ENCODE assay signal across 31 cellular contexts in the genomic region with DNA sequence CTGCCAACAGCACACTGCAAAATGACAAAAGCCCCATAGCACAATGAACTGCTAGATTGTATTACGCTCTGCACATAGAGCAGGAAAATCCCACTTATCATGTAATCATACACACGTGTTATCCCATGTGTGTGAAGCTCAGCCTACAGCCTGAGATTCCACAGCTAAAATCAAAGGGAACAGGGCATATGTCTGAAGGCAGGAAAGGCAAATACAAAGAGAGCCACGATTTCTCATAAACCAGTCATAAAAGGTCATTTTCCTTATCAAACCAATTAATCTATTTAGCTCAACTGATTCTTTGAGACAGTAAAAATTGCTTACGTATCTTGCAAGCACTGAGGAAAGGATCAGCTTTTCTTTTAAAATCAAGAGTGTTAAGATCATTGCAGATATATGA.
DNase-seq lines count a peak whose midpoint lies in the region; TF ChIP-seq lines count a peak whose summit lies in the region.
"Had no signal": no experiment of that assay in that cellular context is flagged by ENCODE, and none has a peak within 500 bp of the region (broad histone marks: within the 10 kb centered on the region; RNA-seq: fewer than 3 reads in every experiment).

No MANE protein-coding gene starts in this region.

- TF ChIP-seq CTCF in SK-N-SH (IDR thresholded peaks at IDR 0.05), result no peak
- TF ChIP-seq CTCF in osteoblast (IDR thresholded peaks at IDR 0.05; ENCODE audit: extremely low read depth, low read depth, low read length), result no peak

- no peak overlapping the region for H3K9ac ChIP-seq in SK-N-SH
- H3K9ac ChIP-seq: BLaER1 had no signal

- DNase-seq in COLO829 (ENCODE audit: low spot score) (peak; percentile 10), HT-29 (ENCODE audit: low spot score) (peak; percentile 64), SK-N-SH (peak; percentile 73), osteoblast (ENCODE audit: insufficient read length, low spot score, missing footprints) (no peak), SJCRH30 (no peak), mesenteric fat pad (ENCODE audit: low spot score) (no peak)
- no peak for DNase-seq in activated CD8-positive, alpha-beta memory T cell treated with anti-CD3 and anti-CD28 coated beads, Interleukin-2, amount 50 U/mL, for 4 hours
- DNase-seq: activated CD4-positive, alpha-beta T cell treated with anti-CD3 and anti-CD28 coated beads, Interleukin-2, amount 50 U/mL, for 4 hours; activated CD8-positive, alpha-beta memory T cell treated with anti-CD3 and anti-CD28 coated beads, Interleukin-2, amount 10 ng/mL, durations not matched to agents 7 days and 5 days; activated gamma-delta T cell treated with Interleukin-2 at 50 U/mL for 16 hours; activated naive CD8-positive, alpha-beta T cell treated with anti-CD3 and anti-CD28 coated beads, Interleukin-2, amount 10 ng/mL, durations not matched to agents 7 days and 5 days; activated T-cell treated with anti-CD3 and anti-CD28 coated beads, Interleukin-2, amount 50 U/mL, for 48 hours; colonic mucosa; effector CD4-positive, alpha-beta T cell; H7; immature natural killer cell; mammary epithelial cell; MV-4-11; NCI-H146; NCI-H2227 treated with DMSO at 0.1 percent for 48 hours; NCI-H774; posterior cingulate gyrus; right cardiac atrium; RPMI8226; spleen; stimulated activated CD4-positive, alpha-beta T cell treated with anti-CD3 and anti-CD28 coated beads, Interleukin-2, amount 100 ng/mL, for 24 hours; stomach; thyroid gland had no signal

- TF ChIP-seq EP300 in SK-N-SH (IDR thresholded peaks at IDR 0.05; ENCODE audit: borderline replicate concordance in 1 of 2, low read depth in 1 of 2, low read length in 1 of 2), result no peak

- H2AFZ ChIP-seq in SK-N-SH (ENCODE audit: low read depth), result peak overlapping the region; percentile 56; the same call in 1 of the 2 replicates
- H2AFZ ChIP-seq in osteoblast (ENCODE audit: low read length), result peak overlapping the region; percentile 23

- peaks cover 5% of the 10 kb centered on the region for H3F3A ChIP-seq in SK-N-SH (replicated peaks; ENCODE audit: insufficient read depth)

- H3K79me2 ChIP-seq in SK-N-SH (ENCODE audit: insufficient read depth), result no peaks in the 10 kb centered on the region
- no peaks in the 10 kb centered on the region for H3K79me2 ChIP-seq in osteoblast (ENCODE audit: insufficient read depth, low read length)

- H3K36me3 ChIP-seq in SK-N-SH (replicated peaks in 1 of 2; ENCODE audit: control insufficient read depth in 1 of 2, insufficient read depth in 2 of 2, low read length in 1 of 2), result no peaks in the 10 kb centered on the region
- no peaks in the 10 kb centered on the region for H3K36me3 ChIP-seq in osteoblast (ENCODE audit: insufficient read depth, low read length)
- H3K36me3 ChIP-seq in SJCRH30, result no peaks in the 10 kb centered on the region
- H3K36me3 ChIP-seq: BLaER1, colonic mucosa, SJSA1, spleen, stomach, thyroid gland, vagina had no signal

- POLR2A ChIA-PET in SK-N-SH (lab: Yijun Ruan, JAX), result no interaction called here

- H4K20me1 ChIP-seq in SK-N-SH (ENCODE audit: insufficient read depth) (no peaks in the 10 kb centered on the region), osteoblast (ENCODE audit: insufficient read depth, low read length) (no peaks in the 10 kb centered on the region)
- H4K20me1 ChIP-seq: BLaER1 had no signal

- no peaks in the 10 kb centered on the region for H3K9me2 ChIP-seq in SK-N-SH

- H3K27me3 ChIP-seq in SK-N-SH (ENCODE audit: insufficient read depth) (no peaks in the 10 kb centered on the region), osteoblast (ENCODE audit: insufficient read depth, low read length) (no peaks in the 10 kb centered on the region), SJCRH30 (no peaks in the 10 kb centered on the region)
- H3K27me3 ChIP-seq: BLaER1, colonic mucosa, SJSA1, spleen, stomach, thyroid gland, vagina had no signal

- TF ChIP-seq RAD21 in SK-N-SH (IDR thresholded peaks at IDR 0.05; ENCODE audit: low read length), result peak; percentile 5; the same call in 1 of the 2 replicates

- WGBS in SK-N-SH (ENCODE audit: low lambda C conversion rate), result 32% methylated on average over 4 of the region's 4 CpGs

- H3K27ac ChIP-seq in SK-N-SH (ENCODE audit: low read depth in 2 of 2, low read length in 1 of 2) (peak overlapping the region in 1 of 2 experiments; percentile 58; a peak in 2 of 4 replicates), osteoblast (ENCODE audit: low read depth, low read length) (no peak overlapping the region), SJCRH30 (no peak overlapping the region)
- H3K27ac ChIP-seq: BLaER1, colonic mucosa, SJSA1, spleen, stomach, thyroid gland, vagina had no signal

- H3K9me3 ChIP-seq in SK-N-SH (no peaks in the 10 kb centered on the region), osteoblast (ENCODE audit: low read depth, low read length) (no peaks in the 10 kb centered on the region), SJCRH30 (replicated peaks) (no peaks in the 10 kb centered on the region)
- H3K9me3 ChIP-seq: colonic mucosa, SJSA1, spleen, stomach, thyroid gland, vagina had no signal

- H3K4me3 ChIP-seq in SK-N-SH (ENCODE audit: low read depth in 2 of 2, low read length in 1 of 2) (no peak overlapping the region), osteoblast (ENCODE audit: insufficient read depth, low read length) (no peak overlapping the region), SJCRH30 (no peak overlapping the region)
- H3K4me3 ChIP-seq: BLaER1, colonic mucosa, SJSA1, spleen, stomach, thyroid gland, vagina had no signal

- H3K4me1 ChIP-seq in SK-N-SH (ENCODE audit: control insufficient read depth in 1 of 2, insufficient read depth in 2 of 2, low read depth in 1 of 2, low read length in 1 of 2), result peaks cover 0 to 6% of the 10 kb centered on the region in 2 experiments; a peak in 2 of 4 replicates
- H3K4me1 ChIP-seq in osteoblast (ENCODE audit: insufficient read depth, low read length), result no peaks in the 10 kb centered on the region
- H3K4me1 ChIP-seq in SJCRH30, result no peaks in the 10 kb centered on the region
- H3K4me1 ChIP-seq: BLaER1, colonic mucosa, SJSA1, spleen, stomach, vagina had no signal

- CTCF ChIA-PET in SK-N-SH (lab: Yijun Ruan, JAX), result interaction anchor here (1.4 kb wide), 1 partner anchor 125 kb away, joined by 3 read pairs; no protein-coding TSS in a partner anchor

- H3K4me2 ChIP-seq in SK-N-SH (0 out of 2 replicates have a peak overlapping the region, but pooled peaks have one; percentile 4), osteoblast (ENCODE audit: insufficient read depth, low read length) (no peak overlapping the region)
- H3K4me2 ChIP-seq: BLaER1 had no signal

TF ChIP-seq in SK-N-SH, 30 proteins besides CTCF, POLR2A, EP300 and RAD21 (continues in another document):
- TF ChIP-seq, protein P1, sequence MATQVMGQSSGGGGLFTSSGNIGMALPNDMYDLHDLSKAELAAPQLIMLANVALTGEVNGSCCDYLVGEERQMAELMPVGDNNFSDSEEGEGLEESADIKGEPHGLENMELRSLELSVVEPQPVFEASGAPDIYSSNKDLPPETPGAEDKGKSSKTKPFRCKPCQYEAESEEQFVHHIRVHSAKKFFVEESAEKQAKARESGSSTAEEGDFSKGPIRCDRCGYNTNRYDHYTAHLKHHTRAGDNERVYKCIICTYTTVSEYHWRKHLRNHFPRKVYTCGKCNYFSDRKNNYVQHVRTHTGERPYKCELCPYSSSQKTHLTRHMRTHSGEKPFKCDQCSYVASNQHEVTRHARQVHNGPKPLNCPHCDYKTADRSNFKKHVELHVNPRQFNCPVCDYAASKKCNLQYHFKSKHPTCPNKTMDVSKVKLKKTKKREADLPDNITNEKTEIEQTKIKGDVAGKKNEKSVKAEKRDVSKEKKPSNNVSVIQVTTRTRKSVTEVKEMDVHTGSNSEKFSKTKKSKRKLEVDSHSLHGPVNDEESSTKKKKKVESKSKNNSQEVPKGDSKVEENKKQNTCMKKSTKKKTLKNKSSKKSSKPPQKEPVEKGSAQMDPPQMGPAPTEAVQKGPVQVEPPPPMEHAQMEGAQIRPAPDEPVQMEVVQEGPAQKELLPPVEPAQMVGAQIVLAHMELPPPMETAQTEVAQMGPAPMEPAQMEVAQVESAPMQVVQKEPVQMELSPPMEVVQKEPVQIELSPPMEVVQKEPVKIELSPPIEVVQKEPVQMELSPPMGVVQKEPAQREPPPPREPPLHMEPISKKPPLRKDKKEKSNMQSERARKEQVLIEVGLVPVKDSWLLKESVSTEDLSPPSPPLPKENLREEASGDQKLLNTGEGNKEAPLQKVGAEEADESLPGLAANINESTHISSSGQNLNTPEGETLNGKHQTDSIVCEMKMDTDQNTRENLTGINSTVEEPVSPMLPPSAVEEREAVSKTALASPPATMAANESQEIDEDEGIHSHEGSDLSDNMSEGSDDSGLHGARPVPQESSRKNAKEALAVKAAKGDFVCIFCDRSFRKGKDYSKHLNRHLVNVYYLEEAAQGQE (IDR thresholded peaks at IDR 0.05; ENCODE audit: low read depth, low read length), result no peak
- TF ChIP-seq RCOR1 (IDR thresholded peaks at IDR 0.05; ENCODE audit: low read length) (peak; percentile 57; the same call in 1 of the 2 replicates), JUND (IDR thresholded peaks at IDR 0.05) (no peak), FOSL2 (IDR thresholded peaks at IDR 0.05; ENCODE audit: borderline replicate concordance, low read depth) (no peak), MXI1 (IDR thresholded peaks at IDR 0.05; ENCODE audit: low read depth, low read length) (peak; percentile 79)
- TF ChIP-seq, protein P2, sequence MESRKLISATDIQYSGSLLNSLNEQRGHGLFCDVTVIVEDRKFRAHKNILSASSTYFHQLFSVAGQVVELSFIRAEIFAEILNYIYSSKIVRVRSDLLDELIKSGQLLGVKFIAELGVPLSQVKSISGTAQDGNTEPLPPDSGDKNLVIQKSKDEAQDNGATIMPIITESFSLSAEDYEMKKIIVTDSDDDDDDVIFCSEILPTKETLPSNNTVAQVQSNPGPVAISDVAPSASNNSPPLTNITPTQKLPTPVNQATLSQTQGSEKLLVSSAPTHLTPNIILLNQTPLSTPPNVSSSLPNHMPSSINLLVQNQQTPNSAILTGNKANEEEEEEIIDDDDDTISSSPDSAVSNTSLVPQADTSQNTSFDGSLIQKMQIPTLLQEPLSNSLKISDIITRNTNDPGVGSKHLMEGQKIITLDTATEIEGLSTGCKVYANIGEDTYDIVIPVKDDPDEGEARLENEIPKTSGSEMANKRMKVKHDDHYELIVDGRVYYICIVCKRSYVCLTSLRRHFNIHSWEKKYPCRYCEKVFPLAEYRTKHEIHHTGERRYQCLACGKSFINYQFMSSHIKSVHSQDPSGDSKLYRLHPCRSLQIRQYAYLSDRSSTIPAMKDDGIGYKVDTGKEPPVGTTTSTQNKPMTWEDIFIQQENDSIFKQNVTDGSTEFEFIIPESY (IDR thresholded peaks at IDR 0.05; ENCODE audit: borderline replicate concordance, low read depth), result no peak
- TF ChIP-seq, protein P3, sequence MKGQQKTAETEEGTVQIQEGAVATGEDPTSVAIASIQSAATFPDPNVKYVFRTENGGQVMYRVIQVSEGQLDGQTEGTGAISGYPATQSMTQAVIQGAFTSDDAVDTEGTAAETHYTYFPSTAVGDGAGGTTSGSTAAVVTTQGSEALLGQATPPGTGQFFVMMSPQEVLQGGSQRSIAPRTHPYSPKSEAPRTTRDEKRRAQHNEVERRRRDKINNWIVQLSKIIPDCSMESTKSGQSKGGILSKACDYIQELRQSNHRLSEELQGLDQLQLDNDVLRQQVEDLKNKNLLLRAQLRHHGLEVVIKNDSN (IDR thresholded peaks at IDR 0.05; ENCODE audit: borderline replicate concordance, low read depth), result no peak

Comparison
In these comparisons a context has a peak if more than half of its experiments do, and no peak if none do; other contexts are left out.
1. DNase-seq: peak in COLO829 (single experiment), HT-29 (single experiment) and SK-N-SH (single experiment); none in osteoblast (single experiment), SJCRH30 (0 of 2), mesenteric fat pad (single experiment) and activated CD8-positive, alpha-beta memory T cell treated with anti-CD3 and anti-CD28 coated beads, Interleukin-2, amount 50 U/mL, for 4 hours (single experiment).